1 cellular context compared by ENCODE assay signal in the genomic region with DNA sequence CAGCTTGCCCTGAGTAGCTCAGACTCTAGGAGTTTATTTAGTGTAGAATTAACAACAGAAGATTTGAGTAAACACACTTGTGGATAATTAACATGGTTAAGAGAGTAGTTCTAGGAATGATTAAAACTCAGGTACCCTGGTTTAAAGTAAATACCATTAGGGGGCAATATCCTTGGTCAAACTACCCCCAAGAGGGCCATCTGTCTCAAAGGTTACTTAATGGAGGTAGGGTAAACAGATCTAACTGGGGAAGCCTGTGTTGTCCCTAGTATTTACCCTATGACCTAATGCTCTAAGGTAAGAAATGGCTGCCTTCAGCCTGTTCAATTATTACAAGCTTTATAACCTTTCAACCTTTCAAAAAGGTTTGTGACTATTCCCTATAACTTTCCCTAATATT.
TF ChIP-seq lines count a peak whose summit lies in the region.

No MANE protein-coding gene starts in this region.

TF ChIP-seq in SK-N-SH treated with all-trans-retinoic acid at 6 μM for 48 hours, 23 proteins besides CTCF, POLR2A, EP300 and RAD21 (continued from another document):
- TF ChIP-seq, protein P1, sequence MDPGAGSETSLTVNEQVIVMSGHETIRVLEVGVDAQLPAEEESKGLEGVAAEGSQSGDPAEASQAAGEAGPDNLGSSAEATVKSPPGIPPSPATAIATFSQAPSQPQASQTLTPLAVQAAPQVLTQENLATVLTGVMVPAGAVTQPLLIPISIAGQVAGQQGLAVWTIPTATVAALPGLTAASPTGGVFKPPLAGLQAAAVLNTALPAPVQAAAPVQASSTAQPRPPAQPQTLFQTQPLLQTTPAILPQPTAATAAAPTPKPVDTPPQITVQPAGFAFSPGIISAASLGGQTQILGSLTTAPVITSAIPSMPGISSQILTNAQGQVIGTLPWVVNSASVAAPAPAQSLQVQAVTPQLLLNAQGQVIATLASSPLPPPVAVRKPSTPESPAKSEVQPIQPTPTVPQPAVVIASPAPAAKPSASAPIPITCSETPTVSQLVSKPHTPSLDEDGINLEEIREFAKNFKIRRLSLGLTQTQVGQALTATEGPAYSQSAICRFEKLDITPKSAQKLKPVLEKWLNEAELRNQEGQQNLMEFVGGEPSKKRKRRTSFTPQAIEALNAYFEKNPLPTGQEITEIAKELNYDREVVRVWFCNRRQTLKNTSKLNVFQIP (CRISPR knock-in tag; IDR thresholded peaks at IDR 0.05; ENCODE audit: borderline replicate concordance, low read depth) = no peak
- no peak for TF ChIP-seq PPARA (CRISPR knock-in tag; IDR thresholded peaks at IDR 0.05; ENCODE audit: borderline replicate concordance)
- TF ChIP-seq ZNF565 (CRISPR knock-in tag; conservative IDR thresholded peaks at IDR 0.05; ENCODE audit: low read depth) = no peak
- TF ChIP-seq OSR1 (CRISPR knock-in tag; IDR thresholded peaks at IDR 0.05) = no peak
